1 cellular context compared by ENCODE assay signal in the genomic region with DNA sequence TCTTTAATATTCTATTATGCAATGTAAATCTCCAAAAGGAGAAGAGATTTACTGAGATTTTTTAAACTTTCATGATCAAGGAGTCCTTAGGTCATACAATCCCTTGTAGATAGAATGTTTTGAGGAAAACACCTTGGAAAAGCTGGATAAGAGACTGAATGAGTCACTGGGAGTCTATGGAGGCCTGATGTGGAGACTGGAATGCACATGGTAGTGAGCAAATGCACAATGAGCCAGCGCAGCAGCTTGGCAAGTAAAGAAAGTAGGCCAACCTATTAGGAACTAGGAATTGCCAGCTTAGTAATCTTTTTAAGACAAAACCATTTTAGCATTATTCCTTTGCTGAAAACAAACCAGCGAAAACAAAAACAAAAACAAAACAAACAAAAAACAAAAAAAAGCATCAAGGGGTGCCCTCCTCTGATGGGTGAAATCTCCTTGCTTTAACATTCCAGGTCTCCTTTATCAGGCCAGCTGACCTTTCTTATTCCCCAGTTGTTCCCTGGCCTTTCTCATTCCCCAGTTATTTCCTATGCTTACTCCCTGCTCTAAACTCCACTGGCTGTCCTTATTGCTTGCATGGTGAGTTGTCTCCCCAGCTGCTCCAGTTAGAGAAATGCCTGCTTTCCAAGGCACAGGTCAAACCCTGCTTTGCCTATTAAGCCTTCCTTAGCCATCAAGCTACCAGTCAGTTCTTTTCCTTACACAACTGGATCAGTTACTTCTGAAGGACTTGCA.
TF ChIP-seq lines count a peak whose summit lies in the region.

No MANE protein-coding gene starts in this region.

TF ChIP-seq in A549, 52 proteins besides CTCF, POLR2A, EP300 and RAD21:
- TF ChIP-seq FOSL2 (IDR thresholded peaks at IDR 0.05): no peak
- TF ChIP-seq FOSL2 (CRISPR knock-in tag; IDR thresholded peaks at IDR 0.05): peak; percentile 23; the same call in 1 of the 2 replicates
- no peak for TF ChIP-seq RARB (CRISPR knock-in tag; IDR thresholded peaks at IDR 0.05)
- TF ChIP-seq, protein P1, sequence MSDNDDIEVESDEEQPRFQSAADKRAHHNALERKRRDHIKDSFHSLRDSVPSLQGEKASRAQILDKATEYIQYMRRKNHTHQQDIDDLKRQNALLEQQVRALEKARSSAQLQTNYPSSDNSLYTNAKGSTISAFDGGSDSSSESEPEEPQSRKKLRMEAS (IDR thresholded peaks at IDR 0.05): peak; percentile 29; the same call in 1 of the 2 replicates
- no peak for TF ChIP-seq SREBF2 (IDR thresholded peaks at IDR 0.05)
- no peak for TF ChIP-seq CHD4 (IDR thresholded peaks at IDR 0.05; ENCODE audit: borderline replicate concordance)
- no peak for TF ChIP-seq ESRRA (IDR thresholded peaks at IDR 0.05; ENCODE audit: borderline replicate concordance, low read length)
